Comparison of ENCODE assay signal across 1 cellular context in genomic region chr17:17494499-17495447, GRCh38.
A peak's percentile ranks its signal among the peaks of the same experiment; 100 is the strongest.
TF ChIP-seq lines count a peak whose summit lies in the region.

No MANE protein-coding gene starts in this region.

TF ChIP-seq in GM12878, 131 proteins besides CTCF, POLR2A, EP300 and RAD21 (continued from another document):
- TF ChIP-seq SMC3 (IDR thresholded peaks at IDR 0.05; ENCODE audit: borderline replicate concordance, low read length) (no peak), HDAC6 (IDR thresholded peaks at IDR 0.05; ENCODE audit: unreplicated experiment) (peak; percentile 93), TAF1 (IDR thresholded peaks at IDR 0.05; ENCODE audit: borderline replicate concordance, low read depth, low read length) (no peak), BRCA1 (IDR thresholded peaks at IDR 0.05; ENCODE audit: low read depth, low read length) (no peak), ZNF207 (IDR thresholded peaks at IDR 0.05; ENCODE audit: borderline replicate concordance) (no peak), BCL3 (IDR thresholded peaks at IDR 0.05; ENCODE audit: borderline replicate concordance, insufficient read depth, low read depth, low read length, poor library complexity, severe bottlenecking) (no peak)
